Comparison of ENCODE assay signal across 1 cellular context in the genomic region with DNA sequence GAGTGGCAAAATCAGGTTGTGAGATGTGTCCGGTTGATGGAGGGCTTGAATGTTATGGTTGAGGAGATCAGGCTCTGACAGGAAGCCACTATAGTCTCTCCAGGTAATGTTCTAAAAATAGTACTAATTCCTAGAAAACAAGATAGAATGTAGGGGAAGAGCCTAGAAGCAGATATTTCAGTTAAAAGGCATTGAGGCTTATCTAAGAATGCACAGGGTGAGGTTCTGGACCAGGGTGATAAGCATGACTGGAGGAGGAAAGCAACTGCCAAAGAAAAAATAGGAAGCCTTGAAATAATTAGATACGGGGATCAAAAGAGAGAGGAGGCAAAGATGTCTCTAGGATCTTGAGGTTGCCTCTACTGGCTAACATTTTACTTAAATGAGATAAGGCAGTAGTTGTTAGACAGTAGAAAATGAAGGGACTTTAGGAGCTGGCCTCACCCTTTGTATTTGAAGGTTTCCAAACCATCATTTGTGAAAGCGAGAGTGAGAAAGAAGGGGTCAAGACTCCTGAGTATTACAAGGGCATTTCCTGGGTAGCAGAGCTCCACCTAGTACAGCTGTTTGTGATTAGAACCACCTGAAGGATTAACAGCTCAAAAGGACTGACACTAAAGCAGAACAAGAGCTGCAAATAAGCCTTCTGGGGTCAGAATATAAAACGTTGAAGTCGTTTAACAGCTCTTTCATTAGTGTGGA.
TF ChIP-seq lines count a peak whose summit lies in the region.

No MANE protein-coding gene starts in this region.

TF ChIP-seq in K562, 482 proteins besides CTCF, POLR2A, EP300 and RAD21 (continued from another document and continues in another):
- TF ChIP-seq, protein P1, sequence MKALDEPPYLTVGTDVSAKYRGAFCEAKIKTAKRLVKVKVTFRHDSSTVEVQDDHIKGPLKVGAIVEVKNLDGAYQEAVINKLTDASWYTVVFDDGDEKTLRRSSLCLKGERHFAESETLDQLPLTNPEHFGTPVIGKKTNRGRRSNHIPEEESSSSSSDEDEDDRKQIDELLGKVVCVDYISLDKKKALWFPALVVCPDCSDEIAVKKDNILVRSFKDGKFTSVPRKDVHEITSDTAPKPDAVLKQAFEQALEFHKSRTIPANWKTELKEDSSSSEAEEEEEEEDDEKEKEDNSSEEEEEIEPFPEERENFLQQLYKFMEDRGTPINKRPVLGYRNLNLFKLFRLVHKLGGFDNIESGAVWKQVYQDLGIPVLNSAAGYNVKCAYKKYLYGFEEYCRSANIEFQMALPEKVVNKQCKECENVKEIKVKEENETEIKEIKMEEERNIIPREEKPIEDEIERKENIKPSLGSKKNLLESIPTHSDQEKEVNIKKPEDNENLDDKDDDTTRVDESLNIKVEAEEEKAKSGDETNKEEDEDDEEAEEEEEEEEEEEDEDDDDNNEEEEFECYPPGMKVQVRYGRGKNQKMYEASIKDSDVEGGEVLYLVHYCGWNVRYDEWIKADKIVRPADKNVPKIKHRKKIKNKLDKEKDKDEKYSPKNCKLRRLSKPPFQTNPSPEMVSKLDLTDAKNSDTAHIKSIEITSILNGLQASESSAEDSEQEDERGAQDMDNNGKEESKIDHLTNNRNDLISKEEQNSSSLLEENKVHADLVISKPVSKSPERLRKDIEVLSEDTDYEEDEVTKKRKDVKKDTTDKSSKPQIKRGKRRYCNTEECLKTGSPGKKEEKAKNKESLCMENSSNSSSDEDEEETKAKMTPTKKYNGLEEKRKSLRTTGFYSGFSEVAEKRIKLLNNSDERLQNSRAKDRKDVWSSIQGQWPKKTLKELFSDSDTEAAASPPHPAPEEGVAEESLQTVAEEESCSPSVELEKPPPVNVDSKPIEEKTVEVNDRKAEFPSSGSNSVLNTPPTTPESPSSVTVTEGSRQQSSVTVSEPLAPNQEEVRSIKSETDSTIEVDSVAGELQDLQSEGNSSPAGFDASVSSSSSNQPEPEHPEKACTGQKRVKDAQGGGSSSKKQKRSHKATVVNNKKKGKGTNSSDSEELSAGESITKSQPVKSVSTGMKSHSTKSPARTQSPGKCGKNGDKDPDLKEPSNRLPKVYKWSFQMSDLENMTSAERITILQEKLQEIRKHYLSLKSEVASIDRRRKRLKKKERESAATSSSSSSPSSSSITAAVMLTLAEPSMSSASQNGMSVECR (CRISPR knock-in tag; IDR thresholded peaks at IDR 0.05), result no peak
- TF ChIP-seq ZFPM2 (CRISPR knock-in tag; IDR thresholded peaks at IDR 0.05), result no peak
- no peak for TF ChIP-seq NELFE (IDR thresholded peaks at IDR 0.05; ENCODE audit: insufficient read depth, insufficient read length)
- TF ChIP-seq NR2C1 (IDR thresholded peaks at IDR 0.05), result no peak
- TF ChIP-seq NR2C1 (tag; IDR thresholded peaks at IDR 0.05), result peak; percentile 55
- peak; percentile 98 to 99 for TF ChIP-seq ARNT (IDR thresholded peaks at IDR 0.05)
- TF ChIP-seq HNRNPUL1 (IDR thresholded peaks at IDR 0.05; ENCODE audit: low read length), result no peak
- TF ChIP-seq, protein P2, sequence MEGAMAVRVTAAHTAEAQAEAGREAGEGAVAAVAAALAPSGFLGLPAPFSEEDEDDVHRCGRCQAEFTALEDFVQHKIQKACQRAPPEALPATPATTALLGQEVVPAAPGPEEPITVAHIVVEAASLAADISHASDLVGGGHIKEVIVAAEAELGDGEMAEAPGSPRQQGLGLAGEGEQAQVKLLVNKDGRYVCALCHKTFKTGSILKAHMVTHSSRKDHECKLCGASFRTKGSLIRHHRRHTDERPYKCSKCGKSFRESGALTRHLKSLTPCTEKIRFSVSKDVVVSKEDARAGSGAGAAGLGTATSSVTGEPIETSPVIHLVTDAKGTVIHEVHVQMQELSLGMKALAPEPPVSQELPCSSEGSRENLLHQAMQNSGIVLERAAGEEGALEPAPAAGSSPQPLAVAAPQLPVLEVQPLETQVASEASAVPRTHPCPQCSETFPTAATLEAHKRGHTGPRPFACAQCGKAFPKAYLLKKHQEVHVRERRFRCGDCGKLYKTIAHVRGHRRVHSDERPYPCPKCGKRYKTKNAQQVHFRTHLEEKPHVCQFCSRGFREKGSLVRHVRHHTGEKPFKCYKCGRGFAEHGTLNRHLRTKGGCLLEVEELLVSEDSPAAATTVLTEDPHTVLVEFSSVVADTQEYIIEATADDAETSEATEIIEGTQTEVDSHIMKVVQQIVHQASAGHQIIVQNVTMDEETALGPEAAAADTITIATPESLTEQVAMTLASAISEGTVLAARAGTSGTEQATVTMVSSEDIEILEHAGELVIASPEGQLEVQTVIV (CRISPR knock-in tag; IDR thresholded peaks at IDR 0.05; ENCODE audit: borderline replicate concordance), result no peak
- TF ChIP-seq ZC3H4 (CRISPR knock-in tag; IDR thresholded peaks at IDR 0.05; ENCODE audit: borderline replicate concordance), result no peak
- TF ChIP-seq, protein P3, sequence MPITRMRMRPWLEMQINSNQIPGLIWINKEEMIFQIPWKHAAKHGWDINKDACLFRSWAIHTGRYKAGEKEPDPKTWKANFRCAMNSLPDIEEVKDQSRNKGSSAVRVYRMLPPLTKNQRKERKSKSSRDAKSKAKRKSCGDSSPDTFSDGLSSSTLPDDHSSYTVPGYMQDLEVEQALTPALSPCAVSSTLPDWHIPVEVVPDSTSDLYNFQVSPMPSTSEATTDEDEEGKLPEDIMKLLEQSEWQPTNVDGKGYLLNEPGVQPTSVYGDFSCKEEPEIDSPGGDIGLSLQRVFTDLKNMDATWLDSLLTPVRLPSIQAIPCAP (CRISPR knock-in tag; IDR thresholded peaks at IDR 0.05; ENCODE audit: borderline replicate concordance), result no peak
- TF ChIP-seq ZNF133 (CRISPR knock-in tag; IDR thresholded peaks at IDR 0.05), result no peak
- no peak for TF ChIP-seq RB1 (IDR thresholded peaks at IDR 0.05; ENCODE audit: low read depth)
- TF ChIP-seq RCOR1 (IDR thresholded peaks at IDR 0.05; ENCODE audit: borderline replicate concordance in 1 of 2, low read depth in 2 of 2, low read length in 2 of 2), result peak; percentile 85 to 96; a peak in 3 of 4 replicates
- TF ChIP-seq STAT5A (IDR thresholded peaks at IDR 0.05; ENCODE audit: borderline replicate concordance, low read length), result peak; percentile 100
- TF ChIP-seq ZNF384 (IDR thresholded peaks at IDR 0.05; ENCODE audit: low read depth, low read length), result peak; percentile 90
- TF ChIP-seq, protein P4, sequence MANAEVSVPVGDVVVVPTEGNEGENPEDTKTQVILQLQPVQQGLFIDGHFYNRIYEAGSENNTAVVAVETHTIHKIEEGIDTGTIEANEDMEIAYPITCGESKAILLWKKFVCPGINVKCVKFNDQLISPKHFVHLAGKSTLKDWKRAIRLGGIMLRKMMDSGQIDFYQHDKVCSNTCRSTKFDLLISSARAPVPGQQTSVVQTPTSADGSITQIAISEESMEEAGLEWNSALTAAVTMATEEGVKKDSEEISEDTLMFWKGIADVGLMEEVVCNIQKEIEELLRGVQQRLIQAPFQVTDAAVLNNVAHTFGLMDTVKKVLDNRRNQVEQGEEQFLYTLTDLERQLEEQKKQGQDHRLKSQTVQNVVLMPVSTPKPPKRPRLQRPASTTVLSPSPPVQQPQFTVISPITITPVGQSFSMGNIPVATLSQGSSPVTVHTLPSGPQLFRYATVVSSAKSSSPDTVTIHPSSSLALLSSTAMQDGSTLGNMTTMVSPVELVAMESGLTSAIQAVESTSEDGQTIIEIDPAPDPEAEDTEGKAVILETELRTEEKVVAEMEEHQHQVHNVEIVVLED (CRISPR knock-in tag; IDR thresholded peaks at IDR 0.05), result no peak; the same call in 1 of the 2 replicates
- no peak for TF ChIP-seq SLC30A9 (CRISPR knock-in tag; IDR thresholded peaks at IDR 0.05)
- TF ChIP-seq ADNP (tag; IDR thresholded peaks at IDR 0.05), result no peak; the same call in 1 of the 2 replicates
- TF ChIP-seq, protein P5, sequence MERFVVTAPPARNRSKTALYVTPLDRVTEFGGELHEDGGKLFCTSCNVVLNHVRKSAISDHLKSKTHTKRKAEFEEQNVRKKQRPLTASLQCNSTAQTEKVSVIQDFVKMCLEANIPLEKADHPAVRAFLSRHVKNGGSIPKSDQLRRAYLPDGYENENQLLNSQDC (CRISPR knock-in tag; IDR thresholded peaks at IDR 0.05), result no peak
- TF ChIP-seq, protein P6, sequence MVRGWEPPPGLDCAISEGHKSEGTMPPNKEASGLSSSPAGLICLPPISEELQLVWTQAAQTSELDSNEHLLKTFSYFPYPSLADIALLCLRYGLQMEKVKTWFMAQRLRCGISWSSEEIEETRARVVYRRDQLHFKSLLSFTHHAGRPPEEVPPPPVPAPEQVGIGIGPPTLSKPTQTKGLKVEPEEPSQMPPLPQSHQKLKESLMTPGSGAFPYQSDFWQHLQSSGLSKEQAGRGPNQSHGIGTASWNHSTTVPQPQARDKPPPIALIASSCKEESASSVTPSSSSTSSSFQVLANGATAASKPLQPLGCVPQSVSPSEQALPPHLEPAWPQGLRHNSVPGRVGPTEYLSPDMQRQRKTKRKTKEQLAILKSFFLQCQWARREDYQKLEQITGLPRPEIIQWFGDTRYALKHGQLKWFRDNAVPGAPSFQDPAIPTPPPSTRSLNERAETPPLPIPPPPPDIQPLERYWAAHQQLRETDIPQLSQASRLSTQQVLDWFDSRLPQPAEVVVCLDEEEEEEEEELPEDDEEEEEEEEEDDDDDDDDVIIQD (CRISPR knock-in tag; IDR thresholded peaks at IDR 0.05), result no peak
- TF ChIP-seq SRSF9 (IDR thresholded peaks at IDR 0.05; ENCODE audit: borderline replicate concordance, low read depth, low read length), result no peak
- TF ChIP-seq, protein P7, sequence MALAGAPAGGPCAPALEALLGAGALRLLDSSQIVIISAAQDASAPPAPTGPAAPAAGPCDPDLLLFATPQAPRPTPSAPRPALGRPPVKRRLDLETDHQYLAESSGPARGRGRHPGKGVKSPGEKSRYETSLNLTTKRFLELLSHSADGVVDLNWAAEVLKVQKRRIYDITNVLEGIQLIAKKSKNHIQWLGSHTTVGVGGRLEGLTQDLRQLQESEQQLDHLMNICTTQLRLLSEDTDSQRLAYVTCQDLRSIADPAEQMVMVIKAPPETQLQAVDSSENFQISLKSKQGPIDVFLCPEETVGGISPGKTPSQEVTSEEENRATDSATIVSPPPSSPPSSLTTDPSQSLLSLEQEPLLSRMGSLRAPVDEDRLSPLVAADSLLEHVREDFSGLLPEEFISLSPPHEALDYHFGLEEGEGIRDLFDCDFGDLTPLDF (CRISPR knock-in tag; IDR thresholded peaks at IDR 0.05), result no peak
- peak; percentile 73; the same call in 1 of the 2 replicates for TF ChIP-seq CHCHD3 (CRISPR knock-in tag; IDR thresholded peaks at IDR 0.05)
- TF ChIP-seq ZNF75A (CRISPR knock-in tag; IDR thresholded peaks at IDR 0.05), result no peak
- TF ChIP-seq HMG20B (CRISPR knock-in tag; IDR thresholded peaks at IDR 0.05), result no peak
- TF ChIP-seq STAG1 (CRISPR knock-in tag; IDR thresholded peaks at IDR 0.05; ENCODE audit: borderline replicate concordance), result no peak
- TF ChIP-seq THRAP3 (IDR thresholded peaks at IDR 0.05; ENCODE audit: borderline replicate concordance), result no peak
- TF ChIP-seq ZNF12 (CRISPR knock-in tag; IDR thresholded peaks at IDR 0.05), result no peak
- no peak for TF ChIP-seq CHD4 (IDR thresholded peaks at IDR 0.05; ENCODE audit: insufficient read depth, insufficient replicate concordance, low read depth, low read length, poor library complexity, severe bottlenecking)
- no peak for TF ChIP-seq CAMTA2 (CRISPR knock-in tag; conservative IDR thresholded peaks at IDR 0.05)
- peak; percentile 48 for TF ChIP-seq TCF7L2 (IDR thresholded peaks at IDR 0.05; ENCODE audit: low read depth, low read length)
- TF ChIP-seq, protein P8, sequence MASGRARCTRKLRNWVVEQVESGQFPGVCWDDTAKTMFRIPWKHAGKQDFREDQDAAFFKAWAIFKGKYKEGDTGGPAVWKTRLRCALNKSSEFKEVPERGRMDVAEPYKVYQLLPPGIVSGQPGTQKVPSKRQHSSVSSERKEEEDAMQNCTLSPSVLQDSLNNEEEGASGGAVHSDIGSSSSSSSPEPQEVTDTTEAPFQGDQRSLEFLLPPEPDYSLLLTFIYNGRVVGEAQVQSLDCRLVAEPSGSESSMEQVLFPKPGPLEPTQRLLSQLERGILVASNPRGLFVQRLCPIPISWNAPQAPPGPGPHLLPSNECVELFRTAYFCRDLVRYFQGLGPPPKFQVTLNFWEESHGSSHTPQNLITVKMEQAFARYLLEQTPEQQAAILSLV (tag; IDR thresholded peaks at IDR 0.05), result 0 out of 2 replicates have a peak, but pooled peaks have one; percentile 19
- TF ChIP-seq, protein P9, sequence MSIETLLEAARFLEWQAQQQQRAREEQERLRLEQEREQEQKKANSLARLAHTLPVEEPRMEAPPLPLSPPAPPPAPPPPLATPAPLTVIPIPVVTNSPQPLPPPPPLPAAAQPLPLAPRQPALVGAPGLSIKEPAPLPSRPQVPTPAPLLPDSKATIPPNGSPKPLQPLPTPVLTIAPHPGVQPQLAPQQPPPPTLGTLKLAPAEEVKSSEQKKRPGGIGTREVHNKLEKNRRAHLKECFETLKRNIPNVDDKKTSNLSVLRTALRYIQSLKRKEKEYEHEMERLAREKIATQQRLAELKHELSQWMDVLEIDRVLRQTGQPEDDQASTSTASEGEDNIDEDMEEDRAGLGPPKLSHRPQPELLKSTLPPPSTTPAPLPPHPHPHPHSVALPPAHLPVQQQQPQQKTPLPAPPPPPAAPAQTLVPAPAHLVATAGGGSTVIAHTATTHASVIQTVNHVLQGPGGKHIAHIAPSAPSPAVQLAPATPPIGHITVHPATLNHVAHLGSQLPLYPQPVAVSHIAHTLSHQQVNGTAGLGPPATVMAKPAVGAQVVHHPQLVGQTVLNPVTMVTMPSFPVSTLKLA (conservative IDR thresholded peaks at IDR 0.05), result peak; percentile 49 to 86; a peak in 2 of 4 replicates
- TF ChIP-seq, protein P10, sequence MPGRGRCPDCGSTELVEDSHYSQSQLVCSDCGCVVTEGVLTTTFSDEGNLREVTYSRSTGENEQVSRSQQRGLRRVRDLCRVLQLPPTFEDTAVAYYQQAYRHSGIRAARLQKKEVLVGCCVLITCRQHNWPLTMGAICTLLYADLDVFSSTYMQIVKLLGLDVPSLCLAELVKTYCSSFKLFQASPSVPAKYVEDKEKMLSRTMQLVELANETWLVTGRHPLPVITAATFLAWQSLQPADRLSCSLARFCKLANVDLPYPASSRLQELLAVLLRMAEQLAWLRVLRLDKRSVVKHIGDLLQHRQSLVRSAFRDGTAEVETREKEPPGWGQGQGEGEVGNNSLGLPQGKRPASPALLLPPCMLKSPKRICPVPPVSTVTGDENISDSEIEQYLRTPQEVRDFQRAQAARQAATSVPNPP (IDR thresholded peaks at IDR 0.05; ENCODE audit: borderline replicate concordance, insufficient read depth, insufficient read length), result no peak
- no peak for TF ChIP-seq ZFP36 (IDR thresholded peaks at IDR 0.05; ENCODE audit: low read depth, low read length, partially characterized antibody)
